In genomic region chr1:202034149-202034682, GRCh38 we compare ENCODE assay signal across 17 cellular contexts. TPM values are rescaled to one million over a fixed set of nuclear protein-coding genes. Genes with fewer than 3 reads are reported as not detected.
DNase-seq lines count a peak whose midpoint lies in the region; FAIRE-seq and TF ChIP-seq lines count a peak whose summit lies in the region.
"Had no signal": no experiment of that assay in that cellular context is flagged by ENCODE, and none has a peak within 500 bp of the region (broad histone marks: within the 10 kb centered on the region; RNA-seq: fewer than 3 reads in every experiment).

No MANE protein-coding gene starts in this region.

- no peaks in the 10 kb centered on the region for H3F3A ChIP-seq in MM.1S (ENCODE audit: insufficient read depth, low read length)

- H3K27me3 ChIP-seq in MM.1S (replicated peaks; ENCODE audit: insufficient read depth, low read length) (no peaks in the 10 kb centered on the region), H1 (replicated peaks in 1 of 4; ENCODE audit: control insufficient read depth in 3 of 4, extremely low read depth in 1 of 4, insufficient read depth in 3 of 4, low read length in 3 of 4) (no peaks in the 10 kb centered on the region), mucosa of stomach (ENCODE audit: control insufficient read depth, insufficient read depth, low read length) (no peaks in the 10 kb centered on the region), transverse colon (no peaks in the 10 kb centered on the region)
- no peaks in the 10 kb centered on the region for H3K27me3 ChIP-seq in effector memory CD4-positive, alpha-beta T cell (replicated peaks; ENCODE audit: control insufficient read depth, insufficient read depth, low read length, poor library complexity, severe bottlenecking)

- TF ChIP-seq POLR2A in H1 (IDR thresholded peaks at IDR 0.05; ENCODE audit: control extremely low read depth in 1 of 2, low read depth in 2 of 2, low read length in 2 of 2) (no peak), transverse colon (IDR thresholded peaks at IDR 0.05) (no peak)

- H3K79me2 ChIP-seq in MM.1S (ENCODE audit: low read length) (no peaks in the 10 kb centered on the region), H1 (ENCODE audit: control insufficient read depth in 1 of 2, insufficient read depth in 2 of 2, low read length in 2 of 2) (no peaks in the 10 kb centered on the region)

- no peak for DNase-seq in MM.1S
- DNase-seq in H1 (ENCODE audit: low read depth in 1 of 2, low spot score in 2 of 2), result no peak
- DNase-seq in transverse colon, result no peak
- DNase-seq in effector memory CD4-positive, alpha-beta T cell, result no peak
- no peak for DNase-seq in activated T-cell treated with anti-CD3 and anti-CD28 coated beads for 4 hours
- DNase-seq in iPS-NIHi7 (ENCODE audit: extremely low spot score), result no peak
- DNase-seq in frontal cortex (ENCODE audit: low spot score in 2 of 2), result no peak
- DNase-seq: activated T-cell treated with anti-CD3 and anti-CD28 coated beads, Interleukin-2, amount 50 U/mL, for 1 hour; amygdala; CD4-positive, CD25-positive, alpha-beta regulatory T cell; effector CD8-positive, alpha-beta T cell; Kasumi-1; stimulated activated CD4-positive, alpha-beta T cell treated with anti-CD3 and anti-CD28 coated beads, Interleukin-2, amount 100 ng/mL, for 48 hours; stimulated activated naive CD8-positive, alpha-beta T cell treated with anti-CD3 and anti-CD28 coated beads, Interleukin-15, Interleukin-2, amounts not matched to agents 100 U/mL and 50 U/mL, for 24 hours had no signal

- no peak overlapping the region for H3K56ac ChIP-seq in H1 (replicated peaks; ENCODE audit: insufficient read length, low read depth, low read length)

- H4K5ac ChIP-seq in H1 (ENCODE audit: insufficient read length, low read depth, low read length), result no peak overlapping the region

- H3K4ac ChIP-seq in H1 (replicated peaks; ENCODE audit: insufficient read length, low read depth, low read length), result no peak overlapping the region

- TF ChIP-seq EP300 in H1 (IDR thresholded peaks at IDR 0.05; ENCODE audit: borderline replicate concordance in 1 of 2, low read depth in 2 of 2, low read length in 2 of 2) (no peak), transverse colon (IDR thresholded peaks at IDR 0.05; ENCODE audit: low read depth) (no peak)

- FAIRE-seq in H1 (lab: Jason Lieb, UNC) (no peak), frontal cortex (lab: Jason Lieb, UNC) (no peak)

- H3K4me2 ChIP-seq in MM.1S (ENCODE audit: low read depth, low read length) (peak overlapping the region; percentile 42; the same call in 1 of the 2 replicates), H1 (ENCODE audit: insufficient read depth in 1 of 2, low read depth in 2 of 2, low read length in 2 of 2) (no peak overlapping the region)

- H3K79me1 ChIP-seq in H1 (ENCODE audit: low read depth, low read length), result no peaks in the 10 kb centered on the region

- no peak overlapping the region for H4K8ac ChIP-seq in H1 (ENCODE audit: extremely low read depth, insufficient read depth, low read length)

- H4K20me1 ChIP-seq in MM.1S (ENCODE audit: insufficient read depth, low read length) (no peaks in the 10 kb centered on the region), H1 (replicated peaks in 1 of 2; ENCODE audit: control insufficient read depth in 1 of 2, insufficient read depth in 2 of 2, low read length in 2 of 2) (no peaks in the 10 kb centered on the region)

- 0 out of 2 replicates have a peak overlapping the region, but pooled peaks have one; percentile 64 for H2BK20ac ChIP-seq in H1 (ENCODE audit: low read length)

- H3K23ac ChIP-seq in H1 (ENCODE audit: insufficient read length), result no peak overlapping the region

- intact Hi-C loops in transverse colon (cut with DNase I; ENCODE audit: low total_unique reads), result no loop called here

- H3K23me2 ChIP-seq in H1 (ENCODE audit: low read depth, low read length), result no peaks in the 10 kb centered on the region; the same call in 1 of the 2 replicates

- H3K4me3 ChIP-seq in MM.1S (ENCODE audit: low read length) (no peak overlapping the region), H1 (ENCODE audit: extremely low read depth in 1 of 4, insufficient read depth in 2 of 4, low read depth in 3 of 4, low read length in 4 of 4) (no peak overlapping the region), mucosa of stomach (ENCODE audit: low read length) (no peak overlapping the region), transverse colon (no peak overlapping the region)
- no peak overlapping the region for H3K4me3 ChIP-seq in effector memory CD4-positive, alpha-beta T cell (ENCODE audit: insufficient read depth, low read depth, low read length, poor library complexity, severe bottlenecking)
- H3K4me3 ChIP-seq: lung had no signal

- H2AK5ac ChIP-seq in H1 (ENCODE audit: low read depth, low read length), result no peak overlapping the region

- CTCF ChIA-PET in H1 (lab: Charles Lee; ENCODE audit: partially characterized antibody), result interaction anchor here (0.7 to 1.9 kb wide), 9 partner anchors 22 to 522 kb away, joined by 3 to 8 read pairs (median 4); partner anchors contain the start of gene ELF3

- no peak overlapping the region for H4K91ac ChIP-seq in H1 (replicated peaks; ENCODE audit: insufficient read length, low read length)

- 67% methylated on average over 5 of the region's 7 CpGs; no CpG with 5 or more reads in 1 of the 2 experiments for WGBS in H1 (ENCODE audit: extremely low coverage in 1 of 2, insufficient coverage in 1 of 2, insufficient read length in 1 of 2, insufficient replicate concordance in 2 of 2, low coverage in 1 of 2, low lambda C conversion rate in 2 of 2, missing lambda C conversion rate in 1 of 2), 2 experiments
- WGBS in transverse colon (ENCODE audit: low coverage in 1 of 2), 2 donors, result 61% methylated on average over 7 of the region's 7 CpGs; no CpG with 5 or more reads in 1 of the 2 donors

- H3K9me2 ChIP-seq in MM.1S (replicated peaks; ENCODE audit: insufficient read depth, low read length), result no peaks in the 10 kb centered on the region

- peak overlapping the region; percentile 9; the same call in 1 of the 2 replicates for H3K18ac ChIP-seq in H1 (ENCODE audit: extremely low read depth, low read length)

- H3K9ac ChIP-seq in MM.1S (ENCODE audit: low read length) (peak overlapping the region; percentile 7; the same call in 1 of the 2 replicates), H1 (replicated peaks in 1 of 4; ENCODE audit: extremely low read depth in 1 of 4, low read depth in 3 of 4, low read length in 3 of 4) (no peak overlapping the region), mucosa of stomach (ENCODE audit: low read length) (peak overlapping the region; percentile 78)

- H2BK5ac ChIP-seq in H1 (ENCODE audit: low read depth, low read length), result peak overlapping the region; percentile 1; the same call in 1 of the 2 replicates

- H3K14ac ChIP-seq in H1 (ENCODE audit: insufficient read length), result no peak overlapping the region

- no peak for TF ChIP-seq RAD21 in H1 (IDR thresholded peaks at IDR 0.05 in 1 of 2, conservative IDR thresholded peaks at IDR 0.05 in 1 of 2; ENCODE audit: low read depth in 2 of 2, low read length in 2 of 2)

- H3K36me3 ChIP-seq in MM.1S (replicated peaks; ENCODE audit: insufficient read depth, low read length), result no peaks in the 10 kb centered on the region
- H3K36me3 ChIP-seq in H1 (ENCODE audit: control insufficient read depth in 2 of 4, insufficient read depth in 4 of 4, low read length in 3 of 4), result no peaks in the 10 kb centered on the region
- H3K36me3 ChIP-seq in mucosa of stomach (ENCODE audit: control insufficient read depth, insufficient read depth, low read length), result no peaks in the 10 kb centered on the region
- no peaks in the 10 kb centered on the region for H3K36me3 ChIP-seq in transverse colon
- H3K36me3 ChIP-seq in effector memory CD4-positive, alpha-beta T cell (ENCODE audit: control insufficient read depth, insufficient read depth, low read length), result no peaks in the 10 kb centered on the region

- no peak for TF ChIP-seq CTCF in MM.1S (IDR thresholded peaks at IDR 0.05; ENCODE audit: low read length)
- no peak for TF ChIP-seq CTCF in H1 (IDR thresholded peaks at IDR 0.05; ENCODE audit: control extremely low read depth in 1 of 3, insufficient read depth in 1 of 3, low read depth in 1 of 3, low read length in 3 of 3)
- no peak for TF ChIP-seq CTCF in transverse colon (IDR thresholded peaks at IDR 0.05)

- H2BK120ac ChIP-seq in H1 (replicated peaks; ENCODE audit: low read depth, low read length), result no peak overlapping the region

- POLR2A ChIA-PET in H1 (lab: Charles Lee; ENCODE audit: partially characterized antibody), result interaction anchor here (0.6 to 2.4 kb wide), 6 partner anchors 16 to 72 kb away, joined by 3 to 6 read pairs (median 3); partner anchors contain the start of gene ELF3

- in situ Hi-C loops in transverse colon (cut with MboI; ENCODE audit: low pct_ligation_motif_present in 1 of 4, low pct_unique_long_range_greater_than_20kb in 1 of 4, low sequenced_read_pairs in 3 of 4), result no loop called here

- H3K4me1 ChIP-seq in MM.1S (ENCODE audit: low read length), result peaks cover 4% of the 10 kb centered on the region
- peaks cover 0 to 9% (median under 1%) of the 10 kb centered on the region in 4 experiments; a peak in 3 of 7 replicates for H3K4me1 ChIP-seq in H1 (replicated peaks in 1 of 4; ENCODE audit: control insufficient read depth in 3 of 4, insufficient read depth in 4 of 4, low read length in 3 of 4)
- peaks cover 56% of the 10 kb centered on the region for H3K4me1 ChIP-seq in mucosa of stomach (ENCODE audit: control insufficient read depth, insufficient read depth, low read length)
- H3K4me1 ChIP-seq in transverse colon, result peaks cover 8 to 30% (median 14%) of the 10 kb centered on the region in 4 donors
- H3K4me1 ChIP-seq in effector memory CD4-positive, alpha-beta T cell (ENCODE audit: control insufficient read depth, insufficient read depth, low read length, poor library complexity, severe bottlenecking), result no peaks in the 10 kb centered on the region

- H2AFZ ChIP-seq in MM.1S (ENCODE audit: low read length), result peak overlapping the region; percentile 24
- H2AFZ ChIP-seq in H1 (ENCODE audit: low read length), result peak overlapping the region; percentile 67

- peak overlapping the region; percentile 5; the same call in 1 of the 2 replicates for H2BK12ac ChIP-seq in H1 (ENCODE audit: low read depth, low read length)

- 0 out of 2 replicates have a peak overlapping the region, but pooled peaks have one; percentile 65 for H2BK15ac ChIP-seq in H1 (ENCODE audit: low read length)

- H3K9me3 ChIP-seq in MM.1S (replicated peaks; ENCODE audit: insufficient read depth, low read length), result no peaks in the 10 kb centered on the region
- no peaks in the 10 kb centered on the region for H3K9me3 ChIP-seq in H1 (ENCODE audit: insufficient read depth in 2 of 2, low read depth in 1 of 2, low read length in 1 of 2)
- no peaks in the 10 kb centered on the region for H3K9me3 ChIP-seq in mucosa of stomach (ENCODE audit: control insufficient read depth, low read length)
- H3K9me3 ChIP-seq in transverse colon, result no peaks in the 10 kb centered on the region
- H3K9me3 ChIP-seq in effector memory CD4-positive, alpha-beta T cell (ENCODE audit: control insufficient read depth, low read length), result no peaks in the 10 kb centered on the region

- H3K27ac ChIP-seq in MM.1S (ENCODE audit: low read length) (peak overlapping the region; percentile 21; the same call in 1 of the 2 replicates), H1 (ENCODE audit: low read depth, low read length) (no peak overlapping the region), transverse colon (peak overlapping the region; percentile 83 to 86 (median 84))
- H3K27ac ChIP-seq in effector memory CD4-positive, alpha-beta T cell (ENCODE audit: insufficient read depth, low read length, poor library complexity, severe bottlenecking), result no peak overlapping the region

RNA-seq across cellular contexts. Expression of gene ELF3, which starts 23.8 kb away (rescaled TPM):
- total RNA-seq in H1 (2021; fragmentation: NEBNext Ultra II Directional; extraction: Animal tissue kit (Norgen Biotek cat#: 25700)), result 15.6 and 17.3 TPM in 2 replicates
- polyA plus RNA-seq in H1 (2011; rRNA removed), result 25.0 and 32.0 TPM in 2 replicates
- 28.5 TPM for polyA plus RNA-seq in H1 (2011; cell fraction: cytosol; rRNA removed)
- polyA plus RNA-seq in H1 (2011; cell fraction: nucleus; rRNA removed), result 67.2 TPM
- 19.0 to 24.5 TPM (median 23.7 TPM) in 4 replicates for polyA plus RNA-seq in H1 (2012, experiment 1 of 2)
- polyA plus RNA-seq in H1 (2012, experiment 2 of 2), result 23.1 TPM
- polyA plus RNA-seq in H1 (2013, experiment 1 of 2), result 3.6 TPM
- 3.4 TPM for polyA plus RNA-seq in H1 (2013, experiment 2 of 2)
- 34.1 and 39.4 TPM in 2 replicates for polyA minus RNA-seq in H1 (2011; rRNA and poly(A)+ RNA removed)
- 26.3 TPM for polyA minus RNA-seq in H1 (2011; cell fraction: cytosol; rRNA and poly(A)+ RNA removed)
- polyA minus RNA-seq in H1 (2011; cell fraction: nucleus; rRNA and poly(A)+ RNA removed), result 37.4 TPM
- total RNA-seq in transverse colon (1,000 to 10,000 TPM in 1 of 4 donors, 100 to 1,000 TPM in 3; 581 to 1,486 (median 902) TPM), frontal cortex (under 0.01 TPM)
- total RNA-seq: SK-MEL-5 had no signal
- polyA plus RNA-seq: CD4-positive, CD25-positive, alpha-beta regulatory T cell had no signal

RNA-seq across cellular contexts. Expression of gene RNPEP, which starts 51.8 kb away (rescaled TPM):
- 45.2 and 51.1 TPM in 2 replicates for total RNA-seq in H1 (2021; fragmentation: NEBNext Ultra II Directional; extraction: Animal tissue kit (Norgen Biotek cat#: 25700))
- polyA plus RNA-seq in H1 (2011; rRNA removed), result 34.1 and 47.0 TPM in 2 replicates
- polyA plus RNA-seq in H1 (2011; cell fraction: cytosol; rRNA removed), result 35.4 TPM
- 55.7 TPM for polyA plus RNA-seq in H1 (2011; cell fraction: nucleus; rRNA removed)
- 45.9 to 70.9 TPM (median 49.9 TPM) in 4 replicates for polyA plus RNA-seq in H1 (2012, experiment 1 of 2)
- polyA plus RNA-seq in H1 (2012, experiment 2 of 2), result 63.1 TPM
- polyA plus RNA-seq in H1 (2013, experiment 1 of 2), result 32.3 TPM
- 33.6 TPM for polyA plus RNA-seq in H1 (2013, experiment 2 of 2)
- 40.7 and 45.9 TPM in 2 replicates for polyA minus RNA-seq in H1 (2011; rRNA and poly(A)+ RNA removed)
- 23.0 TPM for polyA minus RNA-seq in H1 (2011; cell fraction: cytosol; rRNA and poly(A)+ RNA removed)
- polyA minus RNA-seq in H1 (2011; cell fraction: nucleus; rRNA and poly(A)+ RNA removed), result 17.4 TPM
- total RNA-seq in transverse colon, result 100 to 1,000 TPM; 118 to 285 (median 184) TPM
- 11.4 TPM for total RNA-seq in frontal cortex

Comparison
In these comparisons a context has a peak if more than half of its experiments do, and no peak if none do; other contexts are left out.
1. H3K27ac ChIP-seq: peak in MM.1S (single experiment) and transverse colon (4 of 4); none in H1 (single experiment) and effector memory CD4-positive, alpha-beta T cell (single experiment).
2. H3K9ac ChIP-seq: peak in MM.1S (single experiment) and mucosa of stomach (single experiment); none in H1 (0 of 4).
3. RNA of gene ELF3, which starts 23.8 kb away (total RNA-seq): 581 to 1,486 TPM in transverse colon; 15.6 to 17.3 TPM in H1 and under 0.01 TPM in frontal cortex (single experiment); every median in the first group is over 10 times any median in the second.